9 cellular contexts compared by ENCODE assay signal in the genomic region with DNA sequence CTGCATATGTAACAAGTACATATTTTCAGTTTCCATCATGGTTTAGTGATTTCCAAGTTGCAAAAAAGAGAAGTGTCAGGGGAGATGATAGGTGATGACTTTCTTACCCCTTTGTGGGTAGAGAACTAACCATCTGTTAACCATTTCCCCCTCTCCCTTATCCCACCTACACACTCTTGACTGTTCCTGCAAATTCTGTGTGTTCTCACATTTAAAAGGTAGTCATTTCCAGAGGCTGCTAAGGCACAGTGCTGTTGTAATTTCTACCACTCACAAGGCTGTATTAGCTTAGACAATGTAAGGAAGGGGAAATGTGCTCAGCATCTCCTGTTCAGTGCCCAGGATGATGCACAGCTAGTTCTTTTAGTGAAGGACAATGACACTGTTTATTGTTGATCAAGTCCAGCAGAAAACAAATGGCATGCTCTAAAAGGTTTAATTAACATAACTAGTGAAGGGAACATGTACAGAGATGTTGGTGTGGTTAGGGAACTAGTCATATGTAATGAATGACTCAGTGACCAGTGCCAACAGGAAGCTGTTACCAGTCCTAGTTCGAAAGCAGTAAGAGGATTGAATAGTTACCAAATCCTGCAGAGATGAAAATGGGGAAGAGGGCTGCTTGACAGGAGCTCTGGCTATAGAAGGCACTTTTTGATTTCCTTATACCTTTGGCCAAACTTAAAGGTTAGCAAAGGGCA.
DNase-seq lines count a peak whose midpoint lies in the region; ATAC-seq, FAIRE-seq and TF ChIP-seq lines count a peak whose summit lies in the region.
"Had no signal": no experiment of that assay in that cellular context is flagged by ENCODE, and none has a peak within 500 bp of the region (broad histone marks: within the 10 kb centered on the region; RNA-seq: fewer than 3 reads in every experiment).

No MANE protein-coding gene starts in this region.

- in situ Hi-C loops in Panc1 (cut with HindIII; ENCODE audit: low pct_unique_long_range_greater_than_20kb, low sequenced_read_pairs) = no loop called here

- FAIRE-seq in H54 (lab: Jason Lieb, UNC) = peak; percentile 95

- intact Hi-C loops in Panc1 (cut with micrococcal nuclease; ENCODE audit: unreplicated experiment) = no loop called here

- no peaks in the 10 kb centered on the region for H3K27me3 ChIP-seq in Panc1 (ENCODE audit: control insufficient read depth, insufficient read depth, low read length)

- H3K27ac ChIP-seq in Panc1 (ENCODE audit: low read length) = peak overlapping the region; percentile 41; the same call in 1 of the 2 replicates

- CTCF ChIA-PET in Panc1 (lab: Charles Lee) = no interaction called here

- no peaks in the 10 kb centered on the region for H3K9me3 ChIP-seq in Panc1 (ENCODE audit: control insufficient read depth, insufficient read depth, low read depth, low read length)

- DNase-seq in H54 (ENCODE audit: insufficient read length, low spot score) = peak; percentile 4
- peak; percentile 35 for DNase-seq in Panc1 (ENCODE audit: low read depth, low spot score)
- peak; percentile 46 to 89 for DNase-seq in lung microvascular endothelial cell (ENCODE audit: low read depth in 2 of 2)
- no peak for DNase-seq in NCI-H345 treated with DMSO at 0.1 percent for 48 hours (lab: John Stamatoyannopoulos, UW; ENCODE audit: unreplicated experiment)
- no peak for DNase-seq in occipital lobe (lab: John Stamatoyannopoulos, UW)
- no peak for DNase-seq in germinal center (ENCODE audit: low spot score)
- DNase-seq: activated B cell treated with CpG ODN at 0.5 μM for 24 hours had no signal

- POLR2A ChIA-PET in Panc1 (lab: Charles Lee) = no interaction called here

- TF ChIP-seq POLR2A in GM18505 (IDR thresholded peaks at IDR 0.05; ENCODE audit: borderline replicate concordance, extremely low read depth, insufficient read depth, insufficient read length) (no peak), H54 (IDR thresholded peaks at IDR 0.05; ENCODE audit: low read depth, low read length) (no peak)

- H3K4me3 ChIP-seq in Panc1 (ENCODE audit: low read depth in 2 of 2, low read length in 2 of 2) = no peak overlapping the region

- H3K4me1 ChIP-seq in Panc1 (ENCODE audit: control insufficient read depth, insufficient read depth, low read length) = no peaks in the 10 kb centered on the region

- no peaks in the 10 kb centered on the region for H3K36me3 ChIP-seq in Panc1 (ENCODE audit: control insufficient read depth, insufficient read depth, low read length)

- ATAC-seq in GM18505 (IDR thresholded peaks at IDR 0.05; ENCODE audit: unreplicated experiment) (peak; percentile 75), Panc1 (peak; percentile 70), GM19455 (IDR thresholded peaks at IDR 0.05; ENCODE audit: unreplicated experiment) (no peak)

- BruUV-seq in Panc1 (replicated peaks; lab: Mats Ljungman, UMichigan) = no TSS peak

- no peak for TF ChIP-seq CTCF in Panc1 (IDR thresholded peaks at IDR 0.05)

Comparison
In these comparisons a context has a peak if more than half of its experiments do, and no peak if none do; other contexts are left out.
1. DNase-seq: peak in H54 (single experiment), Panc1 (single experiment) and lung microvascular endothelial cell (2 of 2); none in NCI-H345 treated with DMSO at 0.1 percent for 48 hours (single experiment), occipital lobe (single experiment) and germinal center (single experiment).